Comparison of ENCODE assay signal across 26 cellular contexts in genomic region chr19:35940839-35941238, GRCh38. TPM values are rescaled to one million over a fixed set of nuclear protein-coding genes. Genes with fewer than 3 reads are reported as not detected.
"Had no signal": no experiment of that assay in that cellular context is flagged by ENCODE, and none has a peak within 500 bp of the region (broad histone marks: within the 10 kb centered on the region; RNA-seq: fewer than 3 reads in every experiment).

No MANE protein-coding gene starts in this region.

- H3K27me3 Mint-ChIP-seq: type B pancreatic cell had no signal

- ATAC-seq: activated naive CD4-positive, alpha-beta T cell treated with anti-CD3 and anti-CD28 coated beads, Interleukin-2, amount 50 U/mL, for 72 hours; left colon had no signal

- H3K27ac ChIP-seq: heart right ventricle, sigmoid colon, thoracic aorta had no signal

- H3K27ac Mint-ChIP-seq: activated B cell treated with CpG ODN at 0.5 μM for 24 hours, memory B cell, type B pancreatic cell had no signal

- H3K4me2 ChIP-seq: smooth muscle cell had no signal

- H3K9me3 Mint-ChIP-seq: activated B cell treated with CpG ODN at 0.5 μM for 24 hours; activated naive CD4-positive, alpha-beta T cell treated with anti-CD3 and anti-CD28 coated beads, Interleukin-2, amount 50 U/mL, for 72 hours; memory B cell; type B pancreatic cell had no signal

- H3K4me3 Mint-ChIP-seq: activated B cell treated with CpG ODN at 0.5 μM for 24 hours, memory B cell, type B pancreatic cell had no signal

- H3K36me3 Mint-ChIP-seq: activated naive CD4-positive, alpha-beta T cell treated with anti-CD3 and anti-CD28 coated beads, Interleukin-2, amount 50 U/mL, for 72 hours had no signal

- H3K9me3 ChIP-seq: heart right ventricle, sigmoid colon, thoracic aorta had no signal

- H3K27me3 ChIP-seq: sigmoid colon had no signal

- H3K4me3 ChIP-seq: heart right ventricle, sigmoid colon, smooth muscle cell, thoracic aorta had no signal

- DNase-seq: activated B cell treated with CpG ODN at 0.5 μM for 24 hours; activated CD4-positive, alpha-beta T cell treated with anti-CD3 and anti-CD28 coated beads for 4 hours; activated CD4-positive, alpha-beta T cell treated with anti-CD3 and anti-CD28 coated beads, Interleukin-2, amount 50 U/mL, for 48 hours; activated gamma-delta T cell; activated T-cell treated with anti-CD3 and anti-CD28 coated beads for 4 hours; amniotic stem cell; heart right ventricle; islet precursor cell; left colon; occipital lobe; sigmoid colon; stimulated activated CD4-positive, alpha-beta T cell treated with anti-CD3 and anti-CD28 coated beads, Interleukin-2, amount 100 ng/mL, for 48 hours; stimulated activated CD8-positive, alpha-beta memory T cell treated with anti-CD3 and anti-CD28 coated beads, Interleukin-4, amount 100 ng/mL, for 48 hours; stimulated activated naive CD4-positive, alpha-beta T cell; T-helper 1 cell; T-helper 9 cell had no signal

RNA-seq across cellular contexts. Expression of gene TYROBP, which starts 32.7 kb away (rescaled TPM):
- total RNA-seq: activated B cell treated with CpG ODN at 0.5 μM for 24 hours, chondrocyte, epithelial cell of proximal tubule, fibroblast of villous mesenchyme, renal cortical epithelial cell, smooth muscle cell had no signal
- polyA plus RNA-seq: neural cell, smooth muscle cell had no signal

RNA-seq across cellular contexts. Expression of gene HCST, which starts 38.5 kb away (rescaled TPM):
- total RNA-seq: epithelial cell of proximal tubule, occipital lobe, renal cortical epithelial cell had no signal
- polyA plus RNA-seq: neural cell had no signal
